Comparison of ENCODE assay signal across 8 cellular contexts in genomic region chr18:13530879-13531387, GRCh38.
DNase-seq lines count a peak whose midpoint lies in the region; ATAC-seq and TF ChIP-seq lines count a peak whose summit lies in the region.

No MANE protein-coding gene starts in this region.

- H3K4me3 Mint-ChIP-seq in T-helper 17 cell: no peak overlapping the region
- no peak overlapping the region for H3K4me3 Mint-ChIP-seq in T-helper 2 cell treated with Interferon-gamma antibody and Interleukin-4, amounts not matched to agents 5 μg/mL and 100 μg/mL, for 36 hours

- no peaks in the 10 kb centered on the region for H3K9me3 ChIP-seq in BE2C
- no peaks in the 10 kb centered on the region for H3K9me3 ChIP-seq in T-helper 17 cell (ENCODE audit: control insufficient read depth, low read length, poor library complexity, severe bottlenecking)

- H3K4me3 ChIP-seq in BE2C (ENCODE audit: low read depth, low read length): no peak overlapping the region
- no peak overlapping the region for H3K4me3 ChIP-seq in fibroblast of the aortic adventitia (ENCODE audit: low read depth, low read length)

- H3K27ac Mint-ChIP-seq in T-helper 17 cell: no peak overlapping the region
- H3K27ac Mint-ChIP-seq in T-helper 2 cell treated with Interferon-gamma antibody and Interleukin-4, amounts not matched to agents 5 μg/mL and 100 μg/mL, for 36 hours: no peak overlapping the region

- H3K36me3 Mint-ChIP-seq in T-helper 17 cell (ENCODE audit: low read depth): no peaks in the 10 kb centered on the region
- no peaks in the 10 kb centered on the region for H3K36me3 Mint-ChIP-seq in T-helper 2 cell treated with Interferon-gamma antibody and Interleukin-4, amounts not matched to agents 5 μg/mL and 100 μg/mL, for 36 hours (ENCODE audit: low read depth)

- H3K27me3 ChIP-seq in BE2C: no peaks in the 10 kb centered on the region

- peaks cover 25% of the 10 kb centered on the region for H3K4me1 Mint-ChIP-seq in T-helper 17 cell
- peaks cover 10% of the 10 kb centered on the region for H3K4me1 Mint-ChIP-seq in T-helper 2 cell treated with Interferon-gamma antibody and Interleukin-4, amounts not matched to agents 5 μg/mL and 100 μg/mL, for 36 hours (ENCODE audit: low read depth)

- ATAC-seq in T-helper 17 cell: peak; percentile 52
- ATAC-seq in GM21825 (IDR thresholded peaks at IDR 0.05; ENCODE audit: unreplicated experiment): no peak

- TF ChIP-seq CTCF in BE2C (IDR thresholded peaks at IDR 0.05; ENCODE audit: low read depth, low read length) (peak; percentile 51), GM13977 (IDR thresholded peaks at IDR 0.05; ENCODE audit: extremely low read depth, insufficient read depth, missing control alignments) (peak; percentile 53), fibroblast of the aortic adventitia (IDR thresholded peaks at IDR 0.05; ENCODE audit: insufficient read depth, low read length) (peak; percentile 76)

- H3K36me3 ChIP-seq in BE2C: no peaks in the 10 kb centered on the region

- H3K4me1 ChIP-seq in BE2C: no peaks in the 10 kb centered on the region

- in situ Hi-C loops in GM13977 (cut with MboI; ENCODE audit: low pct_unique_long_range_greater_than_20kb, low sequenced_read_pairs, unreplicated experiment): no loop called here

- DNase-seq in BE2C (peak; percentile 26), GM13977 (ENCODE audit: low spot score) (no peak), T-helper 17 cell (no peak), fibroblast of the aortic adventitia (ENCODE audit: low read depth) (peak; percentile 68), occipital lobe (lab: John Stamatoyannopoulos, UW) (peak; percentile 48), T1000 (lab: John Stamatoyannopoulos, UW) (no peak)
- DNase-seq in T-helper 2 cell treated with Interferon-gamma antibody and Interleukin-4, amounts not matched to agents 5 μg/mL and 100 μg/mL, for 36 hours (ENCODE audit: low spot score): no peak

- no peaks in the 10 kb centered on the region for H3K9me3 Mint-ChIP-seq in T-helper 2 cell treated with Interferon-gamma antibody and Interleukin-4, amounts not matched to agents 5 μg/mL and 100 μg/mL, for 36 hours

- no peaks in the 10 kb centered on the region for H3K27me3 Mint-ChIP-seq in T-helper 17 cell
- H3K27me3 Mint-ChIP-seq in T-helper 2 cell treated with Interferon-gamma antibody and Interleukin-4, amounts not matched to agents 5 μg/mL and 100 μg/mL, for 36 hours (ENCODE audit: low read depth): no peaks in the 10 kb centered on the region

Comparison
In these comparisons a context has a peak if more than half of its experiments do, and no peak if none do; other contexts are left out.
1. DNase-seq: peak in BE2C (single experiment), fibroblast of the aortic adventitia (single experiment) and occipital lobe (single experiment); none in GM13977 (single experiment), T-helper 17 cell (0 of 3), T1000 (single experiment) and T-helper 2 cell treated with Interferon-gamma antibody and Interleukin-4, amounts not matched to agents 5 μg/mL and 100 μg/mL, for 36 hours (single experiment).
2. Peak in every context shown above with its lines, with median percentiles within 50 percentile points of each other: CTCF ChIP-seq.